ENCODE assay signal across 8 cellular contexts in genomic region chr12:108729612-108730336, GRCh38. TPM values are rescaled to one million over a fixed set of nuclear protein-coding genes. Genes with fewer than 3 reads are reported as not detected.
A peak's percentile ranks its signal among the peaks of the same experiment; 100 is the strongest.
DNase-seq lines count a peak whose midpoint lies in the region; TF ChIP-seq lines count a peak whose summit lies in the region.

No MANE protein-coding gene starts in this region.

- peaks cover 36% of the 10 kb centered on the region for H3K4me1 Mint-ChIP-seq in activated naive CD4-positive, alpha-beta T cell treated with anti-CD3 and anti-CD28 coated beads, Interleukin-2, amount 10 ng/mL, durations not matched to agents 7 days and 5 days

- peak overlapping the region; percentile 47; the same call in 1 of the 2 replicates for H3K27ac ChIP-seq in OCI-LY3 (ENCODE audit: low read length)
- peak overlapping the region; percentile 96 for H3K27ac ChIP-seq in muscle layer of duodenum (ENCODE audit: low read length)

- H3K4me1 ChIP-seq in OCI-LY3 (ENCODE audit: low read length) (peaks cover 34% of the 10 kb centered on the region), muscle layer of duodenum (ENCODE audit: control insufficient read depth in 1 of 2, insufficient read depth in 2 of 2, low read length in 2 of 2) (peaks cover 6 to 28% of the 10 kb centered on the region in 2 donors)

- no peak overlapping the region for H2AFZ ChIP-seq in OCI-LY3 (ENCODE audit: low read depth, low read length)

- peak overlapping the region; percentile 89 for H3K4me2 ChIP-seq in OCI-LY3 (ENCODE audit: low read length)

- no peaks in the 10 kb centered on the region for H3K9me3 ChIP-seq in OCI-LY3 (ENCODE audit: insufficient read depth, low read length)
- H3K9me3 ChIP-seq in muscle layer of duodenum (ENCODE audit: control insufficient read depth in 1 of 2, low read length in 2 of 2): no peaks in the 10 kb centered on the region

- no peaks in the 10 kb centered on the region for H3K9me3 Mint-ChIP-seq in activated naive CD4-positive, alpha-beta T cell treated with anti-CD3 and anti-CD28 coated beads, Interleukin-2, amount 10 ng/mL, durations not matched to agents 7 days and 5 days

- H3K4me3 Mint-ChIP-seq in activated naive CD4-positive, alpha-beta T cell treated with anti-CD3 and anti-CD28 coated beads, Interleukin-2, amount 10 ng/mL, durations not matched to agents 7 days and 5 days: peak overlapping the region; percentile 89

- H3K36me3 ChIP-seq in OCI-LY3 (replicated peaks; ENCODE audit: low read depth, low read length) (no peaks in the 10 kb centered on the region), muscle layer of duodenum (ENCODE audit: control insufficient read depth in 1 of 2, insufficient read depth in 2 of 2, low read length in 2 of 2) (peaks cover 0 to 12% of the 10 kb centered on the region in 2 donors)

- no peaks in the 10 kb centered on the region for H3K36me3 Mint-ChIP-seq in activated naive CD4-positive, alpha-beta T cell treated with anti-CD3 and anti-CD28 coated beads, Interleukin-2, amount 10 ng/mL, durations not matched to agents 7 days and 5 days

- CTCF ChIA-PET in activated naive CD4-positive, alpha-beta T cell treated with anti-CD3 and anti-CD28 coated beads, Interleukin-2, amount 10 ng/mL, durations not matched to agents 7 days and 5 days (lab: Charles Lee): interaction anchor here (0.9 to 1.4 kb wide), 5 partner anchors 14 to 112 kb away, joined by 3 to 6 read pairs (median 3); no protein-coding TSS in a partner anchor

- H4K20me1 ChIP-seq in OCI-LY3 (ENCODE audit: insufficient read depth, low read length): peaks cover 48% of the 10 kb centered on the region

- DNase-seq in activated naive CD4-positive, alpha-beta T cell treated with anti-CD3 and anti-CD28 coated beads, Interleukin-2, amount 10 ng/mL, durations not matched to agents 7 days and 5 days: no peak
- DNase-seq in activated naive CD4-positive, alpha-beta T cell treated with anti-CD3 and anti-CD28 coated beads, Interleukin-2, amount 50 U/mL, for 16 hours: no peak
- peak; percentile 65 for DNase-seq in dermis blood vessel endothelial cell
- DNase-seq in HuH-7 (ENCODE audit: low spot score): no peak
- DNase-seq in stimulated activated naive CD4-positive, alpha-beta T cell treated with Interleukin-2 at 50 U/mL for 16 hours (lab: John Stamatoyannopoulos, UW): no peak
- DNase-seq in stimulated activated CD4-positive, alpha-beta T cell treated with anti-CD3 and anti-CD28 coated beads, Interleukin-12 subunit alpha, Interleukin-12 subunit beta, amount 100 ng/mL, for 4 hours: no peak

- peak overlapping the region; percentile 87 for H3K4me3 ChIP-seq in OCI-LY3 (ENCODE audit: low read length)
- H3K4me3 ChIP-seq in muscle layer of duodenum (ENCODE audit: low read depth in 1 of 2, low read length in 2 of 2): peak overlapping the region; percentile 79 to 86

- H3K27me3 Mint-ChIP-seq in activated naive CD4-positive, alpha-beta T cell treated with anti-CD3 and anti-CD28 coated beads, Interleukin-2, amount 10 ng/mL, durations not matched to agents 7 days and 5 days: peaks cover 16% of the 10 kb centered on the region

- no peak for TF ChIP-seq CTCF in OCI-LY3 (IDR thresholded peaks at IDR 0.05; ENCODE audit: low read depth, low read length)

- H3K79me2 ChIP-seq in OCI-LY3 (ENCODE audit: low read length): peaks cover 59% of the 10 kb centered on the region

- peak overlapping the region; percentile 1 for H3K27ac Mint-ChIP-seq in activated naive CD4-positive, alpha-beta T cell treated with anti-CD3 and anti-CD28 coated beads, Interleukin-2, amount 10 ng/mL, durations not matched to agents 7 days and 5 days

- H3K9ac ChIP-seq in OCI-LY3 (ENCODE audit: low read length): peak overlapping the region; percentile 90

- no peaks in the 10 kb centered on the region for H3K27me3 ChIP-seq in OCI-LY3 (ENCODE audit: low read depth, low read length)
- H3K27me3 ChIP-seq in muscle layer of duodenum (ENCODE audit: low read depth, low read length): no peaks in the 10 kb centered on the region

RNA-seq across cellular contexts. Expression of gene CORO1C, which starts 1.5 kb away (rescaled TPM):
- total RNA-seq in dermis blood vessel endothelial cell: 131 and 213 TPM in 2 replicates
